In the genomic region with DNA sequence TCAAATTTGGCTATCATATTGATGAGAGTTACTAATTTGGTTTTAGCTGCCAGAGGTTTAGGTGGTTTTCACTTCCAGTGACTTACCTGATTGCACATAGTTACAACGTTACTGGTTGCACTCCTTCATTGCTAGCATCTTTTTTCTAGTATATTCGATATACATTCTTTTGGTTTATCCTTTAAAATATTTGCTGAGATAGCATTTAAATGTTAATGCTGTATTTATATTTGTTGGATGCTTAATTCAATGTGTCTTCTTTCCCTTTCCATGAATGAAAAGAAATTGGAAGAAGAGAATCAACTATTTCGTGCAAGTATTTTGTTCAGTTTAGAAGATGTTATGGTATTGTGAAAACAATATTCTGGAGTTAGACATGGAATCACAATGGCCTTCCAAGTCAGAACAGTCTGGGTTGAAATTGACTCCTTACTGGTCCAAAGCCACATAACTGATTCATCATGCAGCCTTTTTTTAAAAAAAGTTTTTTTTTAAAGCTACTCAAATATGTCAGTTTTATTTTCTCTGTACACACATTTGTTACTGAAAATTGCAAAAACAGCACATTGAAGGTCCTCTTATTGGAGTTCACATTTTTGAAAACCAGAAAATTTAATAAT, we compare ENCODE assay signal across 13 cellular contexts. TPM values are rescaled to one million over a fixed set of nuclear protein-coding genes. Genes with fewer than 3 reads are reported as not detected.
DNase-seq lines count a peak whose midpoint lies in the region; ATAC-seq and TF ChIP-seq lines count a peak whose summit lies in the region.
"Had no signal": no experiment of that assay in that cellular context is flagged by ENCODE, and none has a peak within 500 bp of the region (broad histone marks: within the 10 kb centered on the region; RNA-seq: fewer than 3 reads in every experiment).

No MANE protein-coding gene starts in this region.

- H3F3A ChIP-seq in PC-9 (ENCODE audit: insufficient read depth, low read depth), result peaks cover 21% of the 10 kb centered on the region

- peak; percentile 31 for DNase-seq in ELR (ENCODE audit: low read depth)
- no peak for DNase-seq in PC-9
- no peak for DNase-seq in epithelial cell of proximal tubule (ENCODE audit: low read depth)
- no peak for DNase-seq in Right ventricle myocardium inferior (ENCODE audit: missing footprints)
- DNase-seq in DMS53 (lab: John Stamatoyannopoulos, UW), result no peak
- DNase-seq: left colon; NCI-H1417; RPMI8226; stimulated activated CD4-positive, alpha-beta T cell treated with anti-CD3 and anti-CD28 coated beads, Interleukin-12 subunit alpha, Interleukin-12 subunit beta, amount 100 ng/mL, for 4 hours had no signal

- H3K4me3 ChIP-seq in PC-9, result peak overlapping the region; percentile 99
- peak overlapping the region; percentile 73 for H3K4me3 ChIP-seq in epithelial cell of proximal tubule (ENCODE audit: low read depth, low read length)
- peak overlapping the region; percentile 65 for H3K4me3 ChIP-seq in neuron (ENCODE audit: low read length)

- peaks cover 12% of the 10 kb centered on the region; the same call in 1 of the 2 replicates for H4K20me1 ChIP-seq in PC-9 (ENCODE audit: insufficient read depth)

- no peak overlapping the region for H3K27ac ChIP-seq in PC-9
- H3K27ac ChIP-seq: suprapubic skin had no signal

- H3K36me3 ChIP-seq in PC-9 (ENCODE audit: low read depth), result peaks cover 6% of the 10 kb centered on the region; the same call in 1 of the 2 replicates
- H3K36me3 ChIP-seq in neuron (ENCODE audit: insufficient read depth, low read length), result peaks cover 8% of the 10 kb centered on the region
- H3K36me3 ChIP-seq: suprapubic skin had no signal

- H3K9me2 ChIP-seq in PC-9 (ENCODE audit: insufficient read depth), result no peaks in the 10 kb centered on the region

- peak overlapping the region; percentile 99 for H3K4me2 ChIP-seq in PC-9

- intact Hi-C loops in PC-9 (cut with micrococcal nuclease; ENCODE audit: unreplicated experiment) (loop anchor here (1.0 kb wide), 1 partner anchor 217 kb away; no protein-coding TSS in a partner anchor), Right ventricle myocardium inferior (cut with DNase I) (no loop called here)

- POLR2A ChIA-PET in PC-9 (lab: Charles Lee; ENCODE audit: unreplicated experiment), result no interaction called here

- no peak for TF ChIP-seq CTCF in PC-9 (conservative IDR thresholded peaks at IDR 0.05)
- TF ChIP-seq CTCF in epithelial cell of proximal tubule (conservative IDR thresholded peaks at IDR 0.05; ENCODE audit: low read depth, low read length), result no peak

- no peaks in the 10 kb centered on the region for H3K9me3 ChIP-seq in PC-9 (ENCODE audit: insufficient read depth, low read depth)
- no peaks in the 10 kb centered on the region for H3K9me3 ChIP-seq in neuron (ENCODE audit: low read length)
- H3K9me3 ChIP-seq: suprapubic skin had no signal

- H3K27me3 ChIP-seq in PC-9 (ENCODE audit: insufficient read depth, low read depth) (no peaks in the 10 kb centered on the region), neuron (ENCODE audit: insufficient read depth, low read length) (no peaks in the 10 kb centered on the region)
- H3K27me3 ChIP-seq: suprapubic skin had no signal

- ATAC-seq in Right ventricle myocardium inferior (no peak), GM18520 (IDR thresholded peaks at IDR 0.05; ENCODE audit: unreplicated experiment) (no peak), GM18868 (IDR thresholded peaks at IDR 0.05; ENCODE audit: unreplicated experiment) (no peak)
- ATAC-seq: left colon had no signal

- BruUV-seq in PC-9 (replicated peaks; lab: Mats Ljungman, UMichigan), result no TSS peak

- CTCF ChIA-PET in PC-9 (lab: Charles Lee), result interaction anchor here (0.6 to 1.0 kb wide), 2 partner anchors 43 to 120 kb away, joined by 3 to 5 read pairs; no protein-coding TSS in a partner anchor

- peaks cover 29% of the 10 kb centered on the region for H3K4me1 ChIP-seq in PC-9 (replicated peaks; ENCODE audit: insufficient read depth)
- H3K4me1 ChIP-seq in neuron (ENCODE audit: insufficient read depth, low read length), result peaks cover 14% of the 10 kb centered on the region

- no peak overlapping the region for H2AFZ ChIP-seq in PC-9
- no peak overlapping the region for H2AFZ ChIP-seq in neuron (ENCODE audit: low read depth, low read length)

- peaks cover 87% of the 10 kb centered on the region for H3K79me2 ChIP-seq in PC-9 (ENCODE audit: low read depth)

RNA-seq across cellular contexts. Expression of a gene that starts 2.2 kb away (rescaled TPM):
- total RNA-seq in PC-9 (2021), result 102 and 112 TPM in 2 replicates
- total RNA-seq in epithelial cell of proximal tubule, result 57.4 and 71.0 TPM in 2 replicates
- 48.8 TPM for total RNA-seq in Right ventricle myocardium inferior
